18 cellular contexts compared by ENCODE assay signal in the genomic region with DNA sequence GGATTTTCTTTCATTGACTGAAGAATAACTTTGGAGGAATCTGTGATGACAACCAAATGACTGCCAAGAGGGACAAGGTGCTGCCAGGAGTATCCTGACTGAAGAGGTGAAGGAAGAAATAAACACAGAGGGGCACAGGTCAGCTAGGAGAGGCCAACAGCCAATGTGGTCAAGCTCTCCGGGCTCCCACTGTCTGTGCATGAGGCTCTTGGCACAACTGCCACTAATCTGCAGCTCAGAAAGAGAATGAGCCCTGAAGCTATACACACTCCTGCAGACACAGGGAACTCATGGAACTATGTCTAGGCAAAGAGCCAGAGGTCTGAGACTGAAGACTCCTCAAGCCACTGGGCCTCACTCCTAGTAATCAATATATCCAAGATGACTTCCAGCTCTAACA. TPM values are rescaled to one million over a fixed set of nuclear protein-coding genes. Genes with fewer than 3 reads are reported as not detected.
DNase-seq lines count a peak whose midpoint lies in the region; ATAC-seq and TF ChIP-seq lines count a peak whose summit lies in the region.
"Had no signal": no experiment of that assay in that cellular context is flagged by ENCODE, and none has a peak within 500 bp of the region (broad histone marks: within the 10 kb centered on the region; RNA-seq: fewer than 3 reads in every experiment).

No MANE protein-coding gene starts in this region.

- H3K79me2 ChIP-seq in PC-3 (ENCODE audit: low read length): peaks cover 45% of the 10 kb centered on the region

- 82% methylated on average over 1 of the region's 1 CpG for WGBS in right cardiac atrium
- WGBS in psoas muscle, 3 donors: 26 to 56% (median 47%) methylated on average over 1 of the region's 1 CpG

- no peaks in the 10 kb centered on the region for H3F3A ChIP-seq in PC-3 (ENCODE audit: low read length, unreplicated experiment)

- POLR2A ChIA-PET in PC-3 (lab: Charles Lee; ENCODE audit: unreplicated experiment): no interaction called here

- H3K27me3 ChIP-seq in right atrium auricular region (no peaks in the 10 kb centered on the region), right cardiac atrium (ENCODE audit: control insufficient read depth, insufficient read depth) (no peaks in the 10 kb centered on the region), psoas muscle (ENCODE audit: insufficient read depth in 3 of 3, low read length in 2 of 3) (no peaks in the 10 kb centered on the region), PC-3 (ENCODE audit: low read length) (no peaks in the 10 kb centered on the region)
- H3K27me3 ChIP-seq: BLaER1 treated with 17β-estradiol and CSF1 and Interleukin-3, amounts not matched to agents 10 nM and 100 nM had no signal

- no peak overlapping the region for H3K9ac ChIP-seq in PC-3 (ENCODE audit: low read length)
- H3K9ac ChIP-seq: BLaER1 treated with 17β-estradiol and CSF1 and Interleukin-3, amounts not matched to agents 10 nM and 100 nM had no signal

- intact Hi-C loops in Right ventricle myocardium superior (cut with DNase I) (no loop called here), right cardiac atrium (cut with DNase I) (no loop called here), psoas muscle (cut with DNase I) (no loop called here), PC-3 (cut with micrococcal nuclease) (no loop called here)

- no peaks in the 10 kb centered on the region for H3K9me2 ChIP-seq in PC-3 (replicated peaks; ENCODE audit: low read length)

- no TSS peak for BruUV-seq in PC-3 (replicated peaks; lab: Mats Ljungman, UMichigan)

- DNase-seq in Right ventricle myocardium superior: no peak
- DNase-seq in right atrium auricular region (ENCODE audit: low spot score): no peak
- peak; percentile 20 for DNase-seq in G401 (ENCODE audit: low spot score)
- DNase-seq in right cardiac atrium: no peak
- DNase-seq in psoas muscle: no peak
- DNase-seq in nucleus accumbens (lab: John Stamatoyannopoulos, UW): no peak
- no peak for DNase-seq in SIG-M5 (lab: John Stamatoyannopoulos, UW)
- DNase-seq in PC-3: no peak
- DNase-seq: ACHN; Calu3; CD4-positive, CD25-positive, alpha-beta regulatory T cell; DMS 273 treated with DMSO at 0.1 percent for 48 hours had no signal

- H2AFZ ChIP-seq in PC-3 (ENCODE audit: low read length): no peak overlapping the region

- H3K4me1 ChIP-seq in right atrium auricular region (peaks cover 0 to 7% of the 10 kb centered on the region in 2 donors), right cardiac atrium (ENCODE audit: control insufficient read depth, insufficient read depth, low read length) (peaks cover 2% of the 10 kb centered on the region), psoas muscle (peaks cover 17% of the 10 kb centered on the region), PC-3 (ENCODE audit: insufficient read depth, low read length) (0 out of 2 replicates have a peak, but pooled peaks cover 7% of the 10 kb centered on the region)

- no peaks in the 10 kb centered on the region for H3K9me3 ChIP-seq in right atrium auricular region
- H3K9me3 ChIP-seq in right cardiac atrium (ENCODE audit: control insufficient read depth, low read length): no peaks in the 10 kb centered on the region
- no peaks in the 10 kb centered on the region for H3K9me3 ChIP-seq in psoas muscle
- no peaks in the 10 kb centered on the region for H3K9me3 ChIP-seq in PC-3 (ENCODE audit: low read length)
- H3K9me3 ChIP-seq: BLaER1 treated with 17β-estradiol and CSF1 and Interleukin-3, amounts not matched to agents 10 nM and 100 nM; HAP-1 had no signal

- H3K36me3 ChIP-seq in right atrium auricular region: peaks cover 18% of the 10 kb centered on the region
- peaks cover 3 to 60% of the 10 kb centered on the region in 2 donors for H3K36me3 ChIP-seq in psoas muscle (ENCODE audit: insufficient read depth in 1 of 2, low read depth in 1 of 2)
- H3K36me3 ChIP-seq in PC-3 (ENCODE audit: low read depth, low read length): peaks cover 44% of the 10 kb centered on the region

- TF ChIP-seq CTCF in right atrium auricular region (IDR thresholded peaks at IDR 0.05) (no peak), psoas muscle (IDR thresholded peaks at IDR 0.05) (no peak), PC-3 (conservative IDR thresholded peaks at IDR 0.05; ENCODE audit: low read depth, low read length) (no peak)

- no peak overlapping the region for H3K4me2 ChIP-seq in PC-3 (ENCODE audit: low read length)
- H3K4me2 ChIP-seq: BLaER1 treated with 17β-estradiol and CSF1 and Interleukin-3, amounts not matched to agents 10 nM and 100 nM had no signal

- peak; percentile 25 for ATAC-seq in Right ventricle myocardium superior (ENCODE audit: poor library complexity)
- no peak for ATAC-seq in right cardiac atrium
- ATAC-seq in psoas muscle: peak in 3 of 4 donors; percentile 17 to 29 (median 19)
- ATAC-seq in PC-3: no peak

- H3K4me3 ChIP-seq in right atrium auricular region (no peak overlapping the region), right cardiac atrium (ENCODE audit: low read length) (no peak overlapping the region), psoas muscle (no peak overlapping the region), PC-3 (ENCODE audit: low read length) (no peak overlapping the region)
- H3K4me3 ChIP-seq: BLaER1 treated with 17β-estradiol and CSF1 and Interleukin-3, amounts not matched to agents 10 nM and 100 nM; HAP-1 had no signal

- H4K20me1 ChIP-seq in PC-3 (ENCODE audit: low read length): peaks cover 10% of the 10 kb centered on the region; the same call in 1 of the 2 replicates

- in situ Hi-C loops in G401 (cut with HindIII; ENCODE audit: low sequenced_read_pairs): no loop called here

- CTCF ChIA-PET in PC-3 (lab: Charles Lee): no interaction called here

- no peak overlapping the region for H3K27ac ChIP-seq in right atrium auricular region
- peak overlapping the region; percentile 26 for H3K27ac ChIP-seq in right cardiac atrium (ENCODE audit: low read length)
- H3K27ac ChIP-seq in psoas muscle: no peak overlapping the region
- H3K27ac ChIP-seq in PC-3 (ENCODE audit: low read length): no peak overlapping the region
- H3K27ac ChIP-seq: BLaER1 treated with 17β-estradiol and CSF1 and Interleukin-3, amounts not matched to agents 10 nM and 100 nM had no signal

RNA-seq across cellular contexts. Expression of gene THRSP, which starts 6.9 kb away (rescaled TPM):
- total RNA-seq in Right ventricle myocardium superior (2.6 TPM), right atrium auricular region (1 to 10 TPM in 1 of 2 donors, not detected in 1; 1.9 TPM), right cardiac atrium (1 to 10 TPM in 2 of 4 donors, under 1 TPM in 1, not detected in 1; 0.66 to 7.3 (median 1.4) TPM), psoas muscle (1 to 10 TPM in 2 of 4 donors, under 1 TPM in 2; 0.24 to 5.6 (median 1.6) TPM), PC-3 (2014; rRNA removed) (not detected in 2 replicates)
- not detected in 2 replicates for total RNA-seq in G401 (2014; rRNA removed; shearing (Covaris generic))
- polyA plus RNA-seq in right cardiac atrium (80.3 TPM), psoas muscle (1 to 10 TPM in 2 of 3 donors, under 1 TPM in 1; 0.61 to 7.2 (median 2.2) TPM)
- total RNA-seq: A172; Calu3; CD4-positive, CD25-positive, alpha-beta regulatory T cell; Daoy; H1; HT-29 had no signal

RNA-seq across cellular contexts. Expression of gene NDUFC2, which starts 9.1 kb away (rescaled TPM):
- total RNA-seq in Right ventricle myocardium superior: 328 TPM
- total RNA-seq in right atrium auricular region: 100 to 1,000 TPM; 154 to 163 TPM
- total RNA-seq in G401 (2014; rRNA removed; shearing (Covaris generic)): 175 and 183 TPM in 2 replicates
- total RNA-seq in right cardiac atrium: 100 to 1,000 TPM; 238 to 276 (median 258) TPM
- 298 TPM for polyA plus RNA-seq in right cardiac atrium
- 100 to 1,000 TPM; 223 to 309 (median 252) TPM for total RNA-seq in psoas muscle
- 100 to 1,000 TPM; 224 to 350 (median 264) TPM for polyA plus RNA-seq in psoas muscle
- total RNA-seq in PC-3 (2014; rRNA removed): 304 and 322 TPM in 2 replicates

RNA-seq across cellular contexts. Expression of gene KCTD14, which starts 47.5 kb away (rescaled TPM):
- total RNA-seq in Right ventricle myocardium superior (not detected), right atrium auricular region (1 to 10 TPM in 1 of 2 donors, under 1 TPM in 1; 0.59 to 3.6 TPM), right cardiac atrium (under 1 TPM in 3 of 4 donors, not detected in 1; 0.43 to 0.56 (median 0.45) TPM), psoas muscle (under 1 TPM in 2 of 4 donors, not detected in 2; 0.18 to 0.32 TPM), PC-3 (2014; rRNA removed) (1.6 and 3.6 TPM in 2 replicates)
- total RNA-seq in G401 (2014; rRNA removed; shearing (Covaris generic)): 9.6 and 16.9 TPM in 2 replicates
- polyA plus RNA-seq in right cardiac atrium (0.36 TPM), psoas muscle (under 1 TPM; 0.12 to 0.27 (median 0.18) TPM)
- total RNA-seq: CD4-positive, CD25-positive, alpha-beta regulatory T cell had no signal

Comparison
In these comparisons a context has a peak if more than half of its experiments do, and no peak if none do; other contexts are left out.
1. ATAC-seq: peak in Right ventricle myocardium superior (single experiment) and psoas muscle (3 of 4); none in right cardiac atrium (0 of 2) and PC-3 (single experiment).